ENCODE assay signal across 11 cellular contexts in the genomic region with DNA sequence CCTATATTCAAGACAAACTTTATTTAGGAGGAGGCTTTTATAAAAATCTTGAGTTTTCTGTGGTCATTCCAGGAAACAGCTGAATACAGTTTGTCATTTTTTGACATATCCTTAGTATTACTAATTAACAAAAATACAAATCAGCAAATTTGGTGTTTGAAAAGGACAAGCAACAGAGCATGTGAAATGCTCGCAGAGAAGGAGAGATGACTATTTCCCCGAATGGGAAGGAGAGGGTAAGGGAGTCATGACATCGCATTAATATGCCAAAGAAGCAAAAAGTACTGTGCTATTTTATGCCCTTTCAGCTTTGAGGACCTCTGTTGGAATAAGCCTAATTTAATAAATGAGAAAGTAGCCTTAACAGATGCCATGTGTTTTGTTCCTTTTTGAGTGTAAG. TPM values are rescaled to one million over a fixed set of nuclear protein-coding genes. Genes with fewer than 3 reads are reported as not detected.
A peak's percentile ranks its signal among the peaks of the same experiment; 100 is the strongest.
DNase-seq lines count a peak whose midpoint lies in the region; ATAC-seq and TF ChIP-seq lines count a peak whose summit lies in the region.
"Had no signal": no experiment of that assay in that cellular context is flagged by ENCODE, and none has a peak within 500 bp of the region (broad histone marks: within the 10 kb centered on the region; RNA-seq: fewer than 3 reads in every experiment).

No MANE protein-coding gene starts in this region.

- WGBS in mammary epithelial cell (ENCODE audit: low coverage, missing lambda C conversion rate): 83% methylated on average over 3 of the region's 3 CpGs

- H2AFZ ChIP-seq in OCI-LY3 (ENCODE audit: low read depth, low read length) (no peak overlapping the region), mammary epithelial cell (ENCODE audit: low read depth, low read length) (no peak overlapping the region), neuron (ENCODE audit: low read depth, low read length) (no peak overlapping the region)

- ATAC-seq in activated CD4-positive, alpha-beta T cell treated with anti-CD3 and anti-CD28 coated beads for 36 hours: no peak
- no peak for ATAC-seq in left cardiac atrium

- peaks cover 35% of the 10 kb centered on the region for H3K36me3 ChIP-seq in OCI-LY3 (replicated peaks; ENCODE audit: low read depth, low read length)
- H3K36me3 ChIP-seq in mammary epithelial cell (ENCODE audit: insufficient read depth, low read length): peaks cover 15% of the 10 kb centered on the region
- peaks cover 39% of the 10 kb centered on the region for H3K36me3 ChIP-seq in neuron (ENCODE audit: insufficient read depth, low read length)
- no peaks in the 10 kb centered on the region for H3K36me3 ChIP-seq in colonic mucosa
- H3K36me3 ChIP-seq: HAP-1, neutrophil had no signal

- H3K27ac ChIP-seq in OCI-LY3 (ENCODE audit: low read length): no peak overlapping the region
- H3K27ac ChIP-seq in mammary epithelial cell (ENCODE audit: insufficient read depth, low read depth, low read length): no peak overlapping the region
- no peak overlapping the region for H3K27ac ChIP-seq in colonic mucosa

- CTCF ChIA-PET in activated CD4-positive, alpha-beta T cell treated with anti-CD3 and anti-CD28 coated beads for 36 hours (lab: Charles Lee): no interaction called here
- CTCF ChIA-PET in mammary epithelial cell (lab: Charles Lee; ENCODE audit: low non-redundant PET): no interaction called here

- no TSS peak for BruUV-seq in mammary epithelial cell (replicated peaks; lab: Mats Ljungman, UMichigan)

- peaks cover 35% of the 10 kb centered on the region for H3K4me1 Mint-ChIP-seq in activated CD4-positive, alpha-beta T cell treated with anti-CD3 and anti-CD28 coated beads for 36 hours

- H3K4me2 ChIP-seq in OCI-LY3 (ENCODE audit: low read length): 0 out of 2 replicates have a peak overlapping the region, but pooled peaks have one; percentile 88
- H3K4me2 ChIP-seq in mammary epithelial cell (ENCODE audit: insufficient read depth, low read depth, low read length): peak overlapping the region; percentile 84

- peaks cover 5% of the 10 kb centered on the region for H3K9me3 Mint-ChIP-seq in activated CD4-positive, alpha-beta T cell treated with anti-CD3 and anti-CD28 coated beads for 36 hours (ENCODE audit: low read depth)

- intact Hi-C loops in activated CD4-positive, alpha-beta T cell treated with anti-CD3 and anti-CD28 coated beads for 36 hours (cut with DNase I, micrococcal nuclease): loop anchor here (5.0 to 10.0 kb wide), 5 partner anchors 103 to 1147 kb away; a partner anchor contains a TSS
- intact Hi-C loops in mammary epithelial cell (cut with micrococcal nuclease) (loop anchor here (5.0 to 10.0 kb wide), 5 partner anchors 103 to 757 kb away; no protein-coding TSS in a partner anchor), colonic mucosa (cut with DNase I) (loop anchor here (5.0 kb wide), 1 partner anchor 177 kb away; no protein-coding TSS in a partner anchor), left cardiac atrium (cut with DNase I) (loop anchor here (5.0 to 10.0 kb wide), 3 partner anchors 172 to 504 kb away; a partner anchor contains a TSS)

- dilution Hi-C loops in mammary epithelial cell (cut with HindIII; ENCODE audit: low sequenced_read_pairs): no loop called here

- H3K9ac ChIP-seq in OCI-LY3 (ENCODE audit: low read length) (no peak overlapping the region), mammary epithelial cell (ENCODE audit: insufficient read depth, low read length) (no peak overlapping the region), colonic mucosa (ENCODE audit: low read depth in 2 of 2, low read length in 2 of 2) (no peak overlapping the region)

- H3K27me3 ChIP-seq in OCI-LY3 (ENCODE audit: low read depth, low read length) (no peaks in the 10 kb centered on the region), mammary epithelial cell (ENCODE audit: insufficient read depth, low read length) (no peaks in the 10 kb centered on the region), neuron (ENCODE audit: insufficient read depth, low read length) (no peaks in the 10 kb centered on the region), colonic mucosa (no peaks in the 10 kb centered on the region)
- H3K27me3 ChIP-seq: neutrophil had no signal

- H4K20me1 ChIP-seq in OCI-LY3 (ENCODE audit: insufficient read depth, low read length) (no peaks in the 10 kb centered on the region), mammary epithelial cell (ENCODE audit: insufficient read depth, low read length) (no peaks in the 10 kb centered on the region)

- in situ Hi-C loops in mammary epithelial cell (cut with MboI; ENCODE audit: low sequenced_read_pairs in 2 of 2): loop anchor here (10.0 to 25.0 kb wide), 4 partner anchors 144 to 777 kb away; no protein-coding TSS in a partner anchor

- H3K9me3 ChIP-seq in OCI-LY3 (ENCODE audit: insufficient read depth, low read length): no peaks in the 10 kb centered on the region
- no peaks in the 10 kb centered on the region for H3K9me3 ChIP-seq in mammary epithelial cell (replicated peaks; ENCODE audit: insufficient read depth, low read length)
- peaks cover 6% of the 10 kb centered on the region for H3K9me3 ChIP-seq in neuron (ENCODE audit: low read length)
- H3K9me3 ChIP-seq in colonic mucosa: no peaks in the 10 kb centered on the region
- H3K9me3 ChIP-seq: HAP-1, neutrophil had no signal

- POLR2A ChIA-PET in activated CD4-positive, alpha-beta T cell treated with anti-CD3 and anti-CD28 coated beads for 36 hours (lab: Charles Lee): no interaction called here

- H3K79me2 ChIP-seq in OCI-LY3 (ENCODE audit: low read length) (peaks cover 55% of the 10 kb centered on the region), mammary epithelial cell (ENCODE audit: insufficient read depth, low read length) (peaks cover 74% of the 10 kb centered on the region)

- H3K27ac Mint-ChIP-seq in activated CD4-positive, alpha-beta T cell treated with anti-CD3 and anti-CD28 coated beads for 36 hours: peak overlapping the region; percentile 60

- peaks cover 15% of the 10 kb centered on the region for H3K4me1 ChIP-seq in OCI-LY3 (ENCODE audit: low read length)
- H3K4me1 ChIP-seq in mammary epithelial cell (ENCODE audit: insufficient read depth, low read length): peaks cover 12% of the 10 kb centered on the region
- H3K4me1 ChIP-seq in neuron (ENCODE audit: insufficient read depth, low read length): peaks cover 14% of the 10 kb centered on the region
- H3K4me1 ChIP-seq in colonic mucosa: peaks cover 10% of the 10 kb centered on the region
- H3K4me1 ChIP-seq: HAP-1 had no signal

- peak overlapping the region; percentile 38 for H3K4me3 Mint-ChIP-seq in activated CD4-positive, alpha-beta T cell treated with anti-CD3 and anti-CD28 coated beads for 36 hours

- no peaks in the 10 kb centered on the region for H3K27me3 Mint-ChIP-seq in activated CD4-positive, alpha-beta T cell treated with anti-CD3 and anti-CD28 coated beads for 36 hours

- no peak for DNase-seq in activated CD4-positive, alpha-beta T cell treated with anti-CD3 and anti-CD28 coated beads for 36 hours
- no peak for DNase-seq in activated CD4-positive, alpha-beta T cell treated with anti-CD3 and anti-CD28 coated beads for 48 hours
- DNase-seq in mammary epithelial cell (no peak), NCI-H748 treated with DMSO at 0.1 percent for 48 hours (lab: John Stamatoyannopoulos, UW) (no peak), colonic mucosa (no peak), left cardiac atrium (no peak)
- DNase-seq: effector CD8-positive, alpha-beta T cell had no signal

- H3K36me3 Mint-ChIP-seq in activated CD4-positive, alpha-beta T cell treated with anti-CD3 and anti-CD28 coated beads for 36 hours (ENCODE audit: low read depth): peaks cover 56% of the 10 kb centered on the region

- TF ChIP-seq CTCF in OCI-LY3 (IDR thresholded peaks at IDR 0.05; ENCODE audit: low read depth, low read length) (no peak), mammary epithelial cell (conservative IDR thresholded peaks at IDR 0.05 in 1 of 2, IDR thresholded peaks at IDR 0.05 in 1 of 2; ENCODE audit: extremely low read depth in 1 of 2, insufficient read depth in 1 of 2, low read depth in 1 of 2, low read length in 2 of 2) (no peak), colonic mucosa (IDR thresholded peaks at IDR 0.05) (no peak)

- H3K4me3 ChIP-seq in OCI-LY3 (ENCODE audit: low read length) (no peak overlapping the region), mammary epithelial cell (replicated peaks in 1 of 3; ENCODE audit: insufficient read depth in 1 of 3, low read depth in 2 of 3, low read length in 3 of 3) (peak overlapping the region in 1 of 3 experiments; percentile 95), neuron (ENCODE audit: low read length) (peak overlapping the region; percentile 84), colonic mucosa (no peak overlapping the region)
- H3K4me3 ChIP-seq: HAP-1 had no signal

RNA-seq across cellular contexts. Expression of a gene that starts 1.8 kb away (rescaled TPM):
- 10 to 100 TPM; 73.5 to 84.0 TPM for total RNA-seq in activated CD4-positive, alpha-beta T cell treated with anti-CD3 and anti-CD28 coated beads for 36 hours
- total RNA-seq in mammary epithelial cell (10 to 100 TPM; 36.7 to 75.0 TPM), colonic mucosa (100 to 1,000 TPM in 1 of 2 donors, 10 to 100 TPM in 1; 99.6 to 123 TPM), left cardiac atrium (10 to 100 TPM; 26.0 to 32.2 TPM)
- 45.1 TPM for polyA plus RNA-seq in mammary epithelial cell
- polyA minus RNA-seq in mammary epithelial cell: 79.8 TPM
